In the genomic region with DNA sequence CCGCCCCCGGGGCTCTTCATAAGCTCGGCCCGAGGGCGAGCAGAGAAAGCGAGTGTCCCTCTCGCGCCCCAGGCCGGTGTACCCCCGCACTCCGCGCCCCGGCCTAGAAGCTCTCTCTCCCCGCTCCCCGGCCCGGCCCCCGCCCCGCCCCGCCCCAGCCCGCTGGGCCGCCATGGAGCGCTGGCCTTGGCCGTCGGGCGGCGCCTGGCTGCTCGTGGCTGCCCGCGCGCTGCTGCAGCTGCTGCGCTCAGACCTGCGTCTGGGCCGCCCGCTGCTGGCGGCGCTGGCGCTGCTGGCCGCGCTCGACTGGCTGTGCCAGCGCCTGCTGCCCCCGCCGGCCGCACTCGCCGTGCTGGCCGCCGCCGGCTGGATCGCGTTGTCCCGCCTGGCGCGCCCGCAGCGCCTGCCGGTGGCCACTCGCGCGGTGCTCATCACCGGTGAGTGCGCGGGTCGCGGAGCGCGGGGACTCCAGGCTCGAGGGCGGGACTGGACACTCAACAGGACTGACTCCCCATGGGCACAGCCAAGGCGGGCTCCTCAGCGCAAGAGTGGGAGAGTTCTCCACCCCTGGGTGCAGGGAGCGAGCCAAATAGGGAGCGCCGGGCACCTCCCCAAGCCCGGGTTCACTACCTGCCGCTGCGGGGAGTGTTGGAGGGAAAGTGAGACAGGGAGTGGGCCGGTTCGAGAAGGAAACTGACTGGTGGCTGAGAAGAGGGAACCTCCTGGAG, we compare ENCODE assay signal across 1 cellular context.
TF ChIP-seq lines count a peak whose summit lies in the region.

A gene (plus strand): TSS at position 45 of the 728 bp plus-strand sequence. CDS start 128 bp downstream, at position 173.

TF ChIP-seq in HepG2, 621 proteins besides CTCF, POLR2A, EP300 and RAD21 (continued from another document and continues in another):
- TF ChIP-seq, protein P1, sequence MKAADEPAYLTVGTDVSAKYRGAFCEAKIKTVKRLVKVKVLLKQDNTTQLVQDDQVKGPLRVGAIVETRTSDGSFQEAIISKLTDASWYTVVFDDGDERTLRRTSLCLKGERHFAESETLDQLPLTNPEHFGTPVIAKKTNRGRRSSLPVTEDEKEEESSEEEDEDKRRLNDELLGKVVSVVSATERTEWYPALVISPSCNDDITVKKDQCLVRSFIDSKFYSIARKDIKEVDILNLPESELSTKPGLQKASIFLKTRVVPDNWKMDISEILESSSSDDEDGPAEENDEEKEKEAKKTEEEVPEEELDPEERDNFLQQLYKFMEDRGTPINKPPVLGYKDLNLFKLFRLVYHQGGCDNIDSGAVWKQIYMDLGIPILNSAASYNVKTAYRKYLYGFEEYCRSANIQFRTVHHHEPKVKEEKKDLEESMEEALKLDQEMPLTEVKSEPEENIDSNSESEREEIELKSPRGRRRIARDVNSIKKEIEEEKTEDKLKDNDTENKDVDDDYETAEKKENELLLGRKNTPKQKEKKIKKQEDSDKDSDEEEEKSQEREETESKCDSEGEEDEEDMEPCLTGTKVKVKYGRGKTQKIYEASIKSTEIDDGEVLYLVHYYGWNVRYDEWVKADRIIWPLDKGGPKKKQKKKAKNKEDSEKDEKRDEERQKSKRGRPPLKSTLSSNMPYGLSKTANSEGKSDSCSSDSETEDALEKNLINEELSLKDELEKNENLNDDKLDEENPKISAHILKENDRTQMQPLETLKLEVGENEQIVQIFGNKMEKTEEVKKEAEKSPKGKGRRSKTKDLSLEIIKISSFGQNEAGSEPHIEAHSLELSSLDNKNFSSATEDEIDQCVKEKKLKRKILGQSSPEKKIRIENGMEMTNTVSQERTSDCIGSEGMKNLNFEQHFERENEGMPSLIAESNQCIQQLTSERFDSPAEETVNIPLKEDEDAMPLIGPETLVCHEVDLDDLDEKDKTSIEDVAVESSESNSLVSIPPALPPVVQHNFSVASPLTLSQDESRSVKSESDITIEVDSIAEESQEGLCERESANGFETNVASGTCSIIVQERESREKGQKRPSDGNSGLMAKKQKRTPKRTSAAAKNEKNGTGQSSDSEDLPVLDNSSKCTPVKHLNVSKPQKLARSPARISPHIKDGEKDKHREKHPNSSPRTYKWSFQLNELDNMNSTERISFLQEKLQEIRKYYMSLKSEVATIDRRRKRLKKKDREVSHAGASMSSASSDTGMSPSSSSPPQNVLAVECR (CRISPR knock-in tag; IDR thresholded peaks at IDR 0.05; ENCODE audit: borderline replicate concordance) = peak; percentile 47; the same call in 1 of the 2 replicates
- TF ChIP-seq, protein P2, sequence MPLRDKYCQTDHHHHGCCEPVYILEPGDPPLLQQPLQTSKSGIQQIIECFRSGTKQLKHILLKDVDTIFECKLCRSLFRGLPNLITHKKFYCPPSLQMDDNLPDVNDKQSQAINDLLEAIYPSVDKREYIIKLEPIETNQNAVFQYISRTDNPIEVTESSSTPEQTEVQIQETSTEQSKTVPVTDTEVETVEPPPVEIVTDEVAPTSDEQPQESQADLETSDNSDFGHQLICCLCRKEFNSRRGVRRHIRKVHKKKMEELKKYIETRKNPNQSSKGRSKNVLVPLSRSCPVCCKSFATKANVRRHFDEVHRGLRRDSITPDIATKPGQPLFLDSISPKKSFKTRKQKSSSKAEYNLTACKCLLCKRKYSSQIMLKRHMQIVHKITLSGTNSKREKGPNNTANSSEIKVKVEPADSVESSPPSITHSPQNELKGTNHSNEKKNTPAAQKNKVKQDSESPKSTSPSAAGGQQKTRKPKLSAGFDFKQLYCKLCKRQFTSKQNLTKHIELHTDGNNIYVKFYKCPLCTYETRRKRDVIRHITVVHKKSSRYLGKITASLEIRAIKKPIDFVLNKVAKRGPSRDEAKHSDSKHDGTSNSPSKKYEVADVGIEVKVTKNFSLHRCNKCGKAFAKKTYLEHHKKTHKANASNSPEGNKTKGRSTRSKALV (CRISPR knock-in tag; IDR thresholded peaks at IDR 0.05) = peak; percentile 93
- TF ChIP-seq ZNF891 (CRISPR knock-in tag; IDR thresholded peaks at IDR 0.05) (no peak), PHF21A (CRISPR knock-in tag; IDR thresholded peaks at IDR 0.05) (peak; percentile 10; the same call in 1 of the 2 replicates), ZKSCAN5 (CRISPR knock-in tag; IDR thresholded peaks at IDR 0.05) (no peak), POLR2G (IDR thresholded peaks at IDR 0.05; ENCODE audit: low read depth, low read length) (peak; percentile 66), HES4 (CRISPR knock-in tag; IDR thresholded peaks at IDR 0.05; ENCODE audit: borderline replicate concordance) (peak; percentile 63; the same call in 1 of the 2 replicates), YEATS4 (CRISPR knock-in tag; IDR thresholded peaks at IDR 0.05; ENCODE audit: borderline replicate concordance) (peak; percentile 12; the same call in 1 of the 2 replicates), RARA (CRISPR knock-in tag; IDR thresholded peaks at IDR 0.05) (no peak), ETV5 (CRISPR knock-in tag; IDR thresholded peaks at IDR 0.05; ENCODE audit: borderline replicate concordance) (0 out of 2 replicates have a peak, but pooled peaks have one; percentile 5), ZMAT3 (CRISPR knock-in tag; conservative IDR thresholded peaks at IDR 0.05) (no peak; the same call in 1 of the 2 replicates), JUND (CRISPR knock-in tag; IDR thresholded peaks at IDR 0.05) (no peak), BORCS8-MEF2B (CRISPR knock-in tag; IDR thresholded peaks at IDR 0.05) (peak; percentile 12; the same call in 1 of the 2 replicates), ZNF333 (CRISPR knock-in tag; IDR thresholded peaks at IDR 0.05; ENCODE audit: borderline replicate concordance) (0 out of 2 replicates have a peak, but pooled peaks have one; percentile 28), HNRNPLL (IDR thresholded peaks at IDR 0.05; ENCODE audit: low read depth, low read length, poor library complexity, severe bottlenecking) (peak; percentile 77), ETV6 (CRISPR knock-in tag; conservative IDR thresholded peaks at IDR 0.05) (no peak), ZNF337 (CRISPR knock-in tag; IDR thresholded peaks at IDR 0.05; ENCODE audit: borderline replicate concordance, low read depth) (0 out of 2 replicates have a peak, but pooled peaks have one; percentile 9), CAMTA2 (CRISPR knock-in tag; IDR thresholded peaks at IDR 0.05; ENCODE audit: borderline replicate concordance) (0 out of 2 replicates have a peak, but pooled peaks have one; percentile 80), PCBP1 (IDR thresholded peaks at IDR 0.05; ENCODE audit: borderline replicate concordance, low read depth, low read length) (no peak), SMARCC2 (IDR thresholded peaks at IDR 0.05) (no peak), CHCHD3 (CRISPR knock-in tag; IDR thresholded peaks at IDR 0.05) (peak; percentile 73; the same call in 1 of the 2 replicates), TMF1 (CRISPR knock-in tag; IDR thresholded peaks at IDR 0.05; ENCODE audit: low read depth) (peak; percentile 16; the same call in 1 of the 2 replicates), NFKB2 (CRISPR knock-in tag; IDR thresholded peaks at IDR 0.05; ENCODE audit: borderline replicate concordance) (peak; percentile 80; the same call in 1 of the 2 replicates), MEIS2 (CRISPR knock-in tag; IDR thresholded peaks at IDR 0.05) (peak; percentile 22), REL (CRISPR knock-in tag; conservative IDR thresholded peaks at IDR 0.05) (no peak), FIP1L1 (IDR thresholded peaks at IDR 0.05; ENCODE audit: borderline replicate concordance, insufficient read depth, low read depth, low read length) (no peak), FOSL2 (CRISPR knock-in tag; IDR thresholded peaks at IDR 0.05) (no peak), CCDC6 (CRISPR knock-in tag; IDR thresholded peaks at IDR 0.05) (peak; percentile 22; the same call in 1 of the 2 replicates), ZNF619 (CRISPR knock-in tag; IDR thresholded peaks at IDR 0.05) (0 out of 2 replicates have a peak, but pooled peaks have one; percentile 40), EHMT2 (IDR thresholded peaks at IDR 0.05; ENCODE audit: borderline replicate concordance, low read depth, low read length) (no peak)
- TF ChIP-seq, protein P3, sequence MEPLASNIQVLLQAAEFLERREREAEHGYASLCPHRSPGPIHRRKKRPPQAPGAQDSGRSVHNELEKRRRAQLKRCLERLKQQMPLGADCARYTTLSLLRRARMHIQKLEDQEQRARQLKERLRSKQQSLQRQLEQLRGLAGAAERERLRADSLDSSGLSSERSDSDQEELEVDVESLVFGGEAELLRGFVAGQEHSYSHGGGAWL (CRISPR knock-in tag; IDR thresholded peaks at IDR 0.05) = no peak
- TF ChIP-seq, protein P4, sequence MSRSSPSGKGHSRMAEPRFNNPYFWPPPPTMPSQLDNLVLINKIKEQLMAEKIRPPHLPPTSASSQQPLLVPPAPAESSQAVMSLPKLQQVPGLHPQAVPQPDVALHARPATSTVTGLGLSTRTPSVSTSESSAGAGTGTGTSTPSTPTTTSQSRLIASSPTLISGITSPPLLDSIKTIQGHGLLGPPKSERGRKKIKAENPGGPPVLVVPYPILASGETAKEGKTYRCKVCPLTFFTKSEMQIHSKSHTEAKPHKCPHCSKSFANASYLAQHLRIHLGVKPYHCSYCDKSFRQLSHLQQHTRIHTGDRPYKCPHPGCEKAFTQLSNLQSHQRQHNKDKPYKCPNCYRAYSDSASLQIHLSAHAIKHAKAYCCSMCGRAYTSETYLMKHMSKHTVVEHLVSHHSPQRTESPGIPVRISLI (CRISPR knock-in tag; IDR thresholded peaks at IDR 0.05; ENCODE audit: borderline replicate concordance) = no peak
- TF ChIP-seq, protein P5, sequence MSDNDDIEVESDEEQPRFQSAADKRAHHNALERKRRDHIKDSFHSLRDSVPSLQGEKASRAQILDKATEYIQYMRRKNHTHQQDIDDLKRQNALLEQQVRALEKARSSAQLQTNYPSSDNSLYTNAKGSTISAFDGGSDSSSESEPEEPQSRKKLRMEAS (IDR thresholded peaks at IDR 0.05) = peak; percentile 49; the same call in 1 of the 2 replicates
- TF ChIP-seq, protein P6, sequence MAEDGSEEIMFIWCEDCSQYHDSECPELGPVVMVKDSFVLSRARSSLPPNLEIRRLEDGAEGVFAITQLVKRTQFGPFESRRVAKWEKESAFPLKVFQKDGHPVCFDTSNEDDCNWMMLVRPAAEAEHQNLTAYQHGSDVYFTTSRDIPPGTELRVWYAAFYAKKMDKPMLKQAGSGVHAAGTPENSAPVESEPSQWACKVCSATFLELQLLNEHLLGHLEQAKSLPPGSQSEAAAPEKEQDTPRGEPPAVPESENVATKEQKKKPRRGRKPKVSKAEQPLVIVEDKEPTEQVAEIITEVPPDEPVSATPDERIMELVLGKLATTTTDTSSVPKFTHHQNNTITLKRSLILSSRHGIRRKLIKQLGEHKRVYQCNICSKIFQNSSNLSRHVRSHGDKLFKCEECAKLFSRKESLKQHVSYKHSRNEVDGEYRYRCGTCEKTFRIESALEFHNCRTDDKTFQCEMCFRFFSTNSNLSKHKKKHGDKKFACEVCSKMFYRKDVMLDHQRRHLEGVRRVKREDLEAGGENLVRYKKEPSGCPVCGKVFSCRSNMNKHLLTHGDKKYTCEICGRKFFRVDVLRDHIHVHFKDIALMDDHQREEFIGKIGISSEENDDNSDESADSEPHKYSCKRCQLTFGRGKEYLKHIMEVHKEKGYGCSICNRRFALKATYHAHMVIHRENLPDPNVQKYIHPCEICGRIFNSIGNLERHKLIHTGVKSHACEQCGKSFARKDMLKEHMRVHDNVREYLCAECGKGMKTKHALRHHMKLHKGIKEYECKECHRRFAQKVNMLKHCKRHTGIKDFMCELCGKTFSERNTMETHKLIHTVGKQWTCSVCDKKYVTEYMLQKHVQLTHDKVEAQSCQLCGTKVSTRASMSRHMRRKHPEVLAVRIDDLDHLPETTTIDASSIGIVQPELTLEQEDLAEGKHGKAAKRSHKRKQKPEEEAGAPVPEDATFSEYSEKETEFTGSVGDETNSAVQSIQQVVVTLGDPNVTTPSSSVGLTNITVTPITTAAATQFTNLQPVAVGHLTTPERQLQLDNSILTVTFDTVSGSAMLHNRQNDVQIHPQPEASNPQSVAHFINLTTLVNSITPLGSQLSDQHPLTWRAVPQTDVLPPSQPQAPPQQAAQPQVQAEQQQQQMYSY (CRISPR knock-in tag; IDR thresholded peaks at IDR 0.05) = peak; percentile 44; the same call in 1 of the 2 replicates
- TF ChIP-seq, protein P7, sequence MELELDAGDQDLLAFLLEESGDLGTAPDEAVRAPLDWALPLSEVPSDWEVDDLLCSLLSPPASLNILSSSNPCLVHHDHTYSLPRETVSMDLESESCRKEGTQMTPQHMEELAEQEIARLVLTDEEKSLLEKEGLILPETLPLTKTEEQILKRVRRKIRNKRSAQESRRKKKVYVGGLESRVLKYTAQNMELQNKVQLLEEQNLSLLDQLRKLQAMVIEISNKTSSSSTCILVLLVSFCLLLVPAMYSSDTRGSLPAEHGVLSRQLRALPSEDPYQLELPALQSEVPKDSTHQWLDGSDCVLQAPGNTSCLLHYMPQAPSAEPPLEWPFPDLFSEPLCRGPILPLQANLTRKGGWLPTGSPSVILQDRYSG (CRISPR knock-in tag; IDR thresholded peaks at IDR 0.05) = no peak
- TF ChIP-seq, protein P8, sequence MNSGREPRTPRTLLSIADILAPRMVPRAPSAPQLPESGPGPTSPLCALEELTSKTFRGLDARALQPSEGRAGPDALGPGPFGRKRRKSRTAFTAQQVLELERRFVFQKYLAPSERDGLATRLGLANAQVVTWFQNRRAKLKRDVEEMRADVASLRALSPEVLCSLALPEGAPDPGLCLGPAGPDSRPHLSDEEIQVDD (CRISPR knock-in tag; IDR thresholded peaks at IDR 0.05; ENCODE audit: borderline replicate concordance) = 0 out of 2 replicates have a peak, but pooled peaks have one; percentile 39
- TF ChIP-seq, protein P9, sequence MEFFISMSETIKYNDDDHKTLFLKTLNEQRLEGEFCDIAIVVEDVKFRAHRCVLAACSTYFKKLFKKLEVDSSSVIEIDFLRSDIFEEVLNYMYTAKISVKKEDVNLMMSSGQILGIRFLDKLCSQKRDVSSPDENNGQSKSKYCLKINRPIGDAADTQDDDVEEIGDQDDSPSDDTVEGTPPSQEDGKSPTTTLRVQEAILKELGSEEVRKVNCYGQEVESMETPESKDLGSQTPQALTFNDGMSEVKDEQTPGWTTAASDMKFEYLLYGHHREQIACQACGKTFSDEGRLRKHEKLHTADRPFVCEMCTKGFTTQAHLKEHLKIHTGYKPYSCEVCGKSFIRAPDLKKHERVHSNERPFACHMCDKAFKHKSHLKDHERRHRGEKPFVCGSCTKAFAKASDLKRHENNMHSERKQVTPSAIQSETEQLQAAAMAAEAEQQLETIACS (CRISPR knock-in tag; IDR thresholded peaks at IDR 0.05) = peak; percentile 32; the same call in 1 of the 2 replicates
- TF ChIP-seq, protein P10, sequence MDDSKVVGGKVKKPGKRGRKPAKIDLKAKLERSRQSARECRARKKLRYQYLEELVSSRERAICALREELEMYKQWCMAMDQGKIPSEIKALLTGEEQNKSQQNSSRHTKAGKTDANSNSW (CRISPR knock-in tag; IDR thresholded peaks at IDR 0.05; ENCODE audit: borderline replicate concordance) = no peak
- TF ChIP-seq, protein P11, sequence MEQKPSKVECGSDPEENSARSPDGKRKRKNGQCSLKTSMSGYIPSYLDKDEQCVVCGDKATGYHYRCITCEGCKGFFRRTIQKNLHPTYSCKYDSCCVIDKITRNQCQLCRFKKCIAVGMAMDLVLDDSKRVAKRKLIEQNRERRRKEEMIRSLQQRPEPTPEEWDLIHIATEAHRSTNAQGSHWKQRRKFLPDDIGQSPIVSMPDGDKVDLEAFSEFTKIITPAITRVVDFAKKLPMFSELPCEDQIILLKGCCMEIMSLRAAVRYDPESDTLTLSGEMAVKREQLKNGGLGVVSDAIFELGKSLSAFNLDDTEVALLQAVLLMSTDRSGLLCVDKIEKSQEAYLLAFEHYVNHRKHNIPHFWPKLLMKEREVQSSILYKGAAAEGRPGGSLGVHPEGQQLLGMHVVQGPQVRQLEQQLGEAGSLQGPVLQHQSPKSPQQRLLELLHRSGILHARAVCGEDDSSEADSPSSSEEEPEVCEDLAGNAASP (CRISPR knock-in tag; IDR thresholded peaks at IDR 0.05; ENCODE audit: borderline replicate concordance) = no peak
